19 cellular contexts compared by ENCODE assay signal in the genomic region with DNA sequence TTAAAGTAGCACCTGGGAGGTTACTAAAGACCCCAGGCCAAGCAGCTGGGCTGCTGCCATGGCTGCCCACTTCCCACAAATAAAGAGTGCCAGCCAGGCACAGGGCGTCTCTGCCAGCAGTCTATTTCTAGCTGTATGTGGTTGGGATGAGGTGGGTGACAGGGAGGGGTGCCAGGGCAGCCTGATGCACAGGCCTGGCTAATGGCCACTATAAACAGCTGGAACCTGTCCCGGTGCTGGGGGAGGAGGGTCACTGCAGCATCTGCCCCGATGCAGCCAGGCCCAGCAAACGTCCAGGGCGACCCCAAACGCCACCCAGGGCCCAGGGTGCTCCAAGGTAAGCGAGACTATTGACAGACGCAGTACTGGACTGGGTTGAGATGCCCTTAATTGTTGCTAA. TPM values are rescaled to one million over a fixed set of nuclear protein-coding genes. Genes with fewer than 3 reads are reported as not detected.
DNase-seq lines count a peak whose midpoint lies in the region; ATAC-seq and TF ChIP-seq lines count a peak whose summit lies in the region.
"Had no signal": no experiment of that assay in that cellular context is flagged by ENCODE, and none has a peak within 500 bp of the region (broad histone marks: within the 10 kb centered on the region; RNA-seq: fewer than 3 reads in every experiment).

No MANE protein-coding gene starts in this region.

- intact Hi-C loops in gastrocnemius medialis (cut with DNase I; ENCODE audit: low total_unique reads) = no loop called here

- DNase-seq in MG63 (peak; percentile 80), NCI-H446 treated with DMSO at 0.1 percent for 48 hours (lab: John Stamatoyannopoulos, UW) (peak; percentile 56), left lobe of liver (ENCODE audit: low spot score) (no peak), gastrocnemius medialis (no peak), KG1 (lab: John Stamatoyannopoulos, UW) (no peak)
- DNase-seq: Calu3; CD4-positive, alpha-beta memory T cell; NCI-H1105 treated with DMSO at 0.1 percent for 48 hours; NCI-H1694 treated with DMSO at 0.1 percent for 48 hours; NCI-H345; OCI-M1; T-cell had no signal

- H3K4me3 ChIP-seq in MG63 = no peak overlapping the region
- peak overlapping the region in 1 of 2 donors; percentile 2 for H3K4me3 ChIP-seq in gastroesophageal sphincter
- no peak overlapping the region for H3K4me3 ChIP-seq in gastrocnemius medialis

- no peak for TF ChIP-seq EP300 in gastroesophageal sphincter (IDR thresholded peaks at IDR 0.05)

- TF ChIP-seq POLR2A in gastroesophageal sphincter (IDR thresholded peaks at IDR 0.05) (no peak), gastrocnemius medialis (IDR thresholded peaks at IDR 0.05) (no peak)

- H3K36me3 ChIP-seq in MG63 = no peaks in the 10 kb centered on the region
- H3K36me3 ChIP-seq in gastroesophageal sphincter = no peaks in the 10 kb centered on the region
- no peaks in the 10 kb centered on the region for H3K36me3 ChIP-seq in gastrocnemius medialis

- H3K4me1 ChIP-seq in gastroesophageal sphincter = peaks cover 0 to 100% (median 43%) of the 10 kb centered on the region in 3 donors
- peaks cover 0 to 3% of the 10 kb centered on the region in 2 donors for H3K4me1 ChIP-seq in gastrocnemius medialis

- ATAC-seq in gastroesophageal sphincter (peak; percentile 39), left lobe of liver (peak; percentile 23), HG02981 (IDR thresholded peaks at IDR 0.05; ENCODE audit: unreplicated experiment) (no peak), gastrocnemius medialis (no peak), GM21360 (IDR thresholded peaks at IDR 0.05; ENCODE audit: unreplicated experiment) (no peak)
- ATAC-seq: HCT116, T-cell had no signal

- H3K9me3 ChIP-seq in MG63 = no peaks in the 10 kb centered on the region
- H3K9me3 ChIP-seq in gastroesophageal sphincter = no peaks in the 10 kb centered on the region
- H3K9me3 ChIP-seq in gastrocnemius medialis = no peaks in the 10 kb centered on the region

- H3K27me3 ChIP-seq in MG63 (no peaks in the 10 kb centered on the region), gastroesophageal sphincter (no peaks in the 10 kb centered on the region), gastrocnemius medialis (peaks cover 0 to 24% (median 10%) of the 10 kb centered on the region in 3 donors)

- in situ Hi-C loops in gastrocnemius medialis (cut with MboI; ENCODE audit: low sequenced_read_pairs in 4 of 4) = no loop called here

- TF ChIP-seq CTCF in gastroesophageal sphincter (IDR thresholded peaks at IDR 0.05) = no peak
- TF ChIP-seq CTCF in gastrocnemius medialis (IDR thresholded peaks at IDR 0.05 in 4 of 5, conservative IDR thresholded peaks at IDR 0.05 in 1 of 5) = no peak

- WGBS in gastroesophageal sphincter (ENCODE audit: low coverage in 1 of 2), 2 donors = no CpG with 5 or more reads among the region's 8 CpGs

- H3K27ac ChIP-seq in gastroesophageal sphincter (peak overlapping the region; percentile 21 to 86 (median 82)), gastrocnemius medialis (no peak overlapping the region)
- H3K27ac ChIP-seq: KMS-11, RWPE1 had no signal

RNA-seq across cellular contexts. Expression of gene SCUBE1, which starts 37.4 kb away (rescaled TPM):
- 0.05 and 0.16 TPM in 2 replicates for total RNA-seq in MG63 (2014; rRNA removed; shearing (Covaris generic); ENCODE audit: low replicate concordance)
- total RNA-seq in gastroesophageal sphincter (100 to 1,000 TPM in 2 of 4 donors, 10 to 100 TPM in 2; 37.3 to 107 (median 75.9) TPM), left lobe of liver (2.9 TPM), gastrocnemius medialis (under 1 TPM; 0.20 to 0.55 (median 0.41) TPM)
- total RNA-seq: CD4-positive, alpha-beta memory T cell; MCF 10A had no signal

Comparison
In these comparisons a context has a peak if more than half of its experiments do, and no peak if none do; other contexts are left out.
1. DNase-seq: peak in MG63 (single experiment) and NCI-H446 treated with DMSO at 0.1 percent for 48 hours (single experiment); none in left lobe of liver (single experiment), gastrocnemius medialis (0 of 2) and KG1 (single experiment).
2. ATAC-seq: peak in gastroesophageal sphincter (single experiment) and left lobe of liver (single experiment); none in HG02981 (single experiment), gastrocnemius medialis (0 of 2) and GM21360 (single experiment).
3. H3K27ac ChIP-seq: peak in gastroesophageal sphincter (4 of 4); none in gastrocnemius medialis (0 of 4).